18 cellular contexts compared by ENCODE assay signal in genomic region chr22:30955153-30955552, GRCh38.
"Had no signal": no experiment of that assay in that cellular context is flagged by ENCODE, and none has a peak within 500 bp of the region (broad histone marks: within the 10 kb centered on the region; RNA-seq: fewer than 3 reads in every experiment).

No MANE protein-coding gene starts in this region.

- H3K4me1 Mint-ChIP-seq: stimulated activated naive B cell treated with anti-CD40 and anti-IgM and Interleukin-4, amounts not matched to agents 10 μg/mL and 1 μg/mL and 100 μg/mL, for 72 hours had no signal

- H3K4me3 Mint-ChIP-seq: dendritic cell treated with granulocyte-macrophage colony-stimulating factor and Interleukin-4, amounts not matched to agents 40 ng/mL and 50 ng/mL, for 4 days; endodermal cell; natural killer cell treated with Interleukin-12 subunit alpha and Interleukin-12 subunit beta and Interleukin-15 and Interleukin-18, amount 100 ng/mL, for 72 hours; stimulated activated naive B cell treated with anti-CD40 and anti-IgM and Interleukin-4, amounts not matched to agents 10 μg/mL and 1 μg/mL and 100 μg/mL, for 72 hours; T-helper 1 cell treated with Interleukin-12 subunit alpha and Interleukin-12 subunit beta and Interleukin-4 antibody, amounts not matched to agents 30 μg/mL and 1 μg/mL, for 36 hours had no signal

- H3K27ac Mint-ChIP-seq: dendritic cell treated with granulocyte-macrophage colony-stimulating factor and Interleukin-4, amounts not matched to agents 40 ng/mL and 50 ng/mL, for 4 days; endodermal cell; natural killer cell treated with Interleukin-12 subunit alpha and Interleukin-12 subunit beta and Interleukin-15 and Interleukin-18, amount 100 ng/mL, for 72 hours; stimulated activated naive B cell treated with anti-CD40 and anti-IgM and Interleukin-4, amounts not matched to agents 10 μg/mL and 1 μg/mL and 100 μg/mL, for 72 hours; T-helper 1 cell treated with Interleukin-12 subunit alpha and Interleukin-12 subunit beta and Interleukin-4 antibody, amounts not matched to agents 30 μg/mL and 1 μg/mL, for 36 hours had no signal

- DNase-seq: activated CD8-positive, alpha-beta memory T cell treated with anti-CD3 and anti-CD28 coated beads for 24 hours; activated gamma-delta T cell; activated T-cell treated with anti-CD3 and anti-CD28 coated beads, Interleukin-2, amount 50 U/mL, for 1 hour; central memory CD4-positive, alpha-beta T cell; endodermal cell; left lung; lower lobe of right lung; mesenchymal stem cell; right cardiac atrium; stimulated activated CD4-positive, alpha-beta T cell treated with anti-CD3 and anti-CD28 coated beads, Interleukin-15, amount 100 ng/mL, for 24 hours; stimulated activated CD4-positive, alpha-beta T cell treated with anti-CD3 and anti-CD28 coated beads, Interleukin-2, amount 100 ng/mL, for 24 hours; stimulated activated naive B cell treated with anti-CD40 and anti-IgM and Interleukin-4, amounts not matched to agents 10 μg/mL and 1 μg/mL and 100 μg/mL, for 72 hours; T1000; WERI-Rb-1 had no signal

- H3K9me3 Mint-ChIP-seq: dendritic cell treated with granulocyte-macrophage colony-stimulating factor and Interleukin-4, amounts not matched to agents 40 ng/mL and 50 ng/mL, for 4 days; endodermal cell; natural killer cell treated with Interleukin-12 subunit alpha and Interleukin-12 subunit beta and Interleukin-15 and Interleukin-18, amount 100 ng/mL, for 72 hours; stimulated activated naive B cell treated with anti-CD40 and anti-IgM and Interleukin-4, amounts not matched to agents 10 μg/mL and 1 μg/mL and 100 μg/mL, for 72 hours; T-helper 1 cell treated with Interleukin-12 subunit alpha and Interleukin-12 subunit beta and Interleukin-4 antibody, amounts not matched to agents 30 μg/mL and 1 μg/mL, for 36 hours had no signal

- H3K27me3 Mint-ChIP-seq: dendritic cell treated with granulocyte-macrophage colony-stimulating factor and Interleukin-4, amounts not matched to agents 40 ng/mL and 50 ng/mL, for 4 days; natural killer cell treated with Interleukin-12 subunit alpha and Interleukin-12 subunit beta and Interleukin-15 and Interleukin-18, amount 100 ng/mL, for 72 hours; stimulated activated naive B cell treated with anti-CD40 and anti-IgM and Interleukin-4, amounts not matched to agents 10 μg/mL and 1 μg/mL and 100 μg/mL, for 72 hours had no signal

- H3K36me3 Mint-ChIP-seq: natural killer cell treated with Interleukin-12 subunit alpha and Interleukin-12 subunit beta and Interleukin-15 and Interleukin-18, amount 100 ng/mL, for 72 hours had no signal

- ATAC-seq: activated CD4-positive, CD25-positive, alpha-beta regulatory T cell treated with anti-CD3 and anti-CD28 coated beads, Interleukin-2, amount 50 U/mL, for 24 hours; left lung; lower lobe of right lung; natural killer cell treated with Interleukin-12 subunit alpha and Interleukin-12 subunit beta and Interleukin-15 and Interleukin-18, amount 100 ng/mL, for 72 hours; right cardiac atrium; stimulated activated naive B cell treated with anti-CD40 and anti-IgM and Interleukin-4, amounts not matched to agents 10 μg/mL and 1 μg/mL and 100 μg/mL, for 72 hours had no signal
